In the genomic region with DNA sequence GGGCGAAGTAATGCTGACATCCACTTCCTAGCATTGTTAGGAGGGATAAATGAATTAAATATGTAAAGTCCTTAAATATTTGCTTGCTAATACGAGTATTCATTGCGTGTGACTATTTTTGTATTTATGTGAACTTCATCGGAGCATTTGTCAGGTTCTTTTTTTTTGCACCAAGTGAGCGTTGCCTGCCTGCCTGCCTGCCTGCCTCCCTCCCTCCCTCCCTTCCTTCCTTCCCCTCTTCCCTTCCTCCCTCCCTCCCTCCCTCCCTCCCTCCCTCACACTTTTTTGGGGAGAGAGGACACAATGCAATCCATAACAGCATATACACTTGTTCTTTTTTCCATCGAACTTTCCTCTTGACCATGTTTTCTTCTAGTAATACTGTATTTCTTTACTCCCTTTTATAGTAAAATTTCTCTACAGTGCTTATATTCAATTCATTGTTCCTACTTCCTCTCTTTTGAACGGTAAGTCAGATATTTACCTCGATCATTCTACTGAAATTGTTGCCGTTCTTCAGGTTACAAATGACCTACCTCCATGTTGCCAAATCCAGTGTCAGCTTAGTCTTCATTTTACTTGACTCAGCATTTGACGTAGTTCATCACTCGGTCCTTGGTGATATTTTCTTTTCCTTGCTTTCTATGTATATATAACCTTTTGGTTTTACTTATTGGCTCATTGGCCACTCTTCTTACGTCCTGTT, we compare ENCODE assay signal across 8 cellular contexts. TPM values are rescaled to one million over a fixed set of nuclear protein-coding genes. Genes with fewer than 3 reads are reported as not detected.
DNase-seq lines count a peak whose midpoint lies in the region; ATAC-seq and TF ChIP-seq lines count a peak whose summit lies in the region.

No MANE protein-coding gene starts in this region.

- POLR2A ChIA-PET in IMR-90 (lab: Charles Lee; ENCODE audit: unreplicated experiment): no interaction called here
- POLR2A ChIA-PET in WTC11 (lab: Charles Lee): no interaction called here

- H3K79me1 ChIP-seq in IMR-90 (ENCODE audit: low read depth in 1 of 2, low read length in 2 of 2): peaks cover 13 to 16% of the 10 kb centered on the region in 2 experiments

- no TSS peak for BruUV-seq in IMR-90 (replicated peaks; lab: Mats Ljungman, UMichigan)

- H3K23ac ChIP-seq in IMR-90 (ENCODE audit: low read depth, low read length): peak overlapping the region; percentile 91

- no peaks in the 10 kb centered on the region for H3K27me3 ChIP-seq in IMR-90 (ENCODE audit: control insufficient read depth, insufficient read depth, low read length)
- H3K27me3 ChIP-seq in neutrophil: peaks cover 15% of the 10 kb centered on the region

- peak overlapping the region; percentile 97 for H3K4ac ChIP-seq in IMR-90 (ENCODE audit: low read depth, low read length)

- H3K27ac ChIP-seq in IMR-90 (ENCODE audit: insufficient read depth, low read length) (peak overlapping the region; percentile 87), neutrophil (peak overlapping the region; percentile 84)

- peaks cover 9% of the 10 kb centered on the region; the same call in 1 of the 2 replicates for H3K27me3 Mint-ChIP-seq in WTC11 (ENCODE audit: low read depth)

- peak overlapping the region; percentile 94 for H3K27ac Mint-ChIP-seq in WTC11

- DNase-seq in DMS153 treated with DMSO at 0.1 percent for 48 hours (lab: John Stamatoyannopoulos, UW; ENCODE audit: unreplicated experiment) (peak; percentile 9), DMS153 (lab: John Stamatoyannopoulos, UW) (no peak), IMR-90 (peak; percentile 22), WTC11 (ENCODE audit: low spot score) (no peak), foreskin melanocyte (peak; percentile 9), NCI-H510A treated with DMSO at 0.1 percent for 48 hours (lab: John Stamatoyannopoulos, UW) (no peak), GM19240 (ENCODE audit: insufficient read length, low spot score) (no peak)

- peak overlapping the region; percentile 97 for H4K5ac ChIP-seq in IMR-90 (ENCODE audit: low read depth, low read length)

- peak overlapping the region; percentile 99 for H3K14ac ChIP-seq in IMR-90 (replicated peaks; ENCODE audit: low read depth, low read length)

- no peak for TF ChIP-seq RAD21 in IMR-90 (IDR thresholded peaks at IDR 0.05; ENCODE audit: low read length)

- H3K36me3 ChIP-seq in IMR-90 (ENCODE audit: control insufficient read depth, insufficient read depth, low read length) (no peaks in the 10 kb centered on the region), neutrophil (no peaks in the 10 kb centered on the region)

- ATAC-seq in IMR-90 (ENCODE audit: low read depth): peak; percentile 8
- 0 out of 2 replicates have a peak, but pooled peaks have one; percentile 10 for ATAC-seq in WTC11

- H3K36me3 Mint-ChIP-seq in WTC11: peaks cover 3% of the 10 kb centered on the region; the same call in 1 of the 2 replicates

- peak overlapping the region; percentile 84 for H2BK5ac ChIP-seq in IMR-90 (ENCODE audit: low read depth, low read length, poor library complexity, severe bottlenecking)

- peak overlapping the region; percentile 92 for H2BK120ac ChIP-seq in IMR-90 (ENCODE audit: low read depth, low read length)

- H4K8ac ChIP-seq in IMR-90 (ENCODE audit: low read depth in 2 of 2, low read length in 2 of 2): peak overlapping the region; percentile 96 to 99

- H3K4me3 Mint-ChIP-seq in WTC11: peak overlapping the region; percentile 83

- peak overlapping the region; percentile 91 for H3K18ac ChIP-seq in IMR-90 (ENCODE audit: low read depth, low read length)

- H3K9me3 Mint-ChIP-seq in WTC11: peaks cover 5% of the 10 kb centered on the region

- dilution Hi-C loops in IMR-90 (cut with HindIII; ENCODE audit: low sequenced_read_pairs, unreplicated experiment): no loop called here

- TF ChIP-seq CTCF in IMR-90 (conservative IDR thresholded peaks at IDR 0.05; ENCODE audit: low read depth, low read length) (no peak), WTC11 (IDR thresholded peaks at IDR 0.05) (no peak), neutrophil (IDR thresholded peaks at IDR 0.05) (no peak)

- peak overlapping the region; percentile 98 for H2AK9ac ChIP-seq in IMR-90 (replicated peaks; ENCODE audit: low read depth, low read length, poor library complexity)

- in situ Hi-C loops in IMR-90 (cut with MboI; ENCODE audit: low sequenced_read_pairs): no loop called here

- WGBS in IMR-90 (ENCODE audit: extremely low coverage in 2 of 2, insufficient read length in 1 of 2), 2 experiments: 0% methylated on average over 1 of the region's 12 CpGs; no CpG with 5 or more reads in 1 of the 2 experiments

- peak overlapping the region; percentile 95 for H2AFZ ChIP-seq in IMR-90 (replicated peaks; ENCODE audit: low read length, poor library complexity)

- H3K56ac ChIP-seq in IMR-90 (ENCODE audit: extremely low read depth, insufficient read depth, low read length): peak overlapping the region; percentile 97

- peak overlapping the region; percentile 72 for H2AK5ac ChIP-seq in IMR-90 (ENCODE audit: low read depth, low read length)

- H3K9me3 ChIP-seq in IMR-90 (ENCODE audit: control insufficient read depth, insufficient read depth, low read length) (no peaks in the 10 kb centered on the region), neutrophil (no peaks in the 10 kb centered on the region)

- H2BK20ac ChIP-seq in IMR-90 (ENCODE audit: low read depth, low read length): peak overlapping the region; percentile 83; the same call in 1 of the 2 replicates

- H3K9ac ChIP-seq in IMR-90 (ENCODE audit: low read depth, low read length): peak overlapping the region; percentile 82

- H3K4me3 ChIP-seq in IMR-90 (ENCODE audit: insufficient read depth, low read depth, low read length) (peak overlapping the region; percentile 56), neutrophil (ENCODE audit: low read depth in 1 of 2, low read length in 1 of 2) (peak overlapping the region; percentile 70 to 91)

- CTCF ChIA-PET in IMR-90 (lab: Yijun Ruan, JAX) (no interaction called here), WTC11 (lab: Charles Lee) (no interaction called here)

- TF ChIP-seq POLR2A in IMR-90 (IDR thresholded peaks at IDR 0.05; ENCODE audit: low read depth, low read length): no peak

- no peaks in the 10 kb centered on the region for H3K9me1 ChIP-seq in IMR-90 (ENCODE audit: insufficient read depth, low read length)

- H3K4me1 Mint-ChIP-seq in WTC11: peaks cover 9% of the 10 kb centered on the region

- no peaks in the 10 kb centered on the region for H4K20me1 ChIP-seq in IMR-90 (ENCODE audit: insufficient read depth, low read length)

- H3K4me1 ChIP-seq in IMR-90 (ENCODE audit: control insufficient read depth, insufficient read depth, low read length) (no peaks in the 10 kb centered on the region; the same call in 1 of the 2 replicates), neutrophil (ENCODE audit: control insufficient read depth in 1 of 2, insufficient read depth in 1 of 2, low read depth in 1 of 2, low read length in 1 of 2) (peaks cover 9 to 19% of the 10 kb centered on the region in 2 experiments)

- H2BK15ac ChIP-seq in IMR-90 (ENCODE audit: low read depth, low read length): peak overlapping the region; percentile 71; the same call in 1 of the 3 replicates

- peak overlapping the region; percentile 78 for H4K91ac ChIP-seq in IMR-90 (ENCODE audit: insufficient read depth, low read depth, low read length)

- intact Hi-C loops in IMR-90 (cut with micrococcal nuclease): loop anchor here (1.0 to 2.0 kb wide), 4 partner anchors 30 to 561 kb away; no protein-coding TSS in a partner anchor

- H3K4me2 ChIP-seq in IMR-90 (ENCODE audit: low read depth, low read length): peak overlapping the region; percentile 95

TF ChIP-seq in IMR-90, 13 proteins besides CTCF, POLR2A, EP300 and RAD21:
- TF ChIP-seq CHD1 (IDR thresholded peaks at IDR 0.05; ENCODE audit: low read depth, low read length): no peak
- TF ChIP-seq BHLHE40 (IDR thresholded peaks at IDR 0.05; ENCODE audit: low read depth, low read length): no peak
- no peak for TF ChIP-seq MAFK (IDR thresholded peaks at IDR 0.05; ENCODE audit: low read depth, low read length)
- TF ChIP-seq, protein P1, sequence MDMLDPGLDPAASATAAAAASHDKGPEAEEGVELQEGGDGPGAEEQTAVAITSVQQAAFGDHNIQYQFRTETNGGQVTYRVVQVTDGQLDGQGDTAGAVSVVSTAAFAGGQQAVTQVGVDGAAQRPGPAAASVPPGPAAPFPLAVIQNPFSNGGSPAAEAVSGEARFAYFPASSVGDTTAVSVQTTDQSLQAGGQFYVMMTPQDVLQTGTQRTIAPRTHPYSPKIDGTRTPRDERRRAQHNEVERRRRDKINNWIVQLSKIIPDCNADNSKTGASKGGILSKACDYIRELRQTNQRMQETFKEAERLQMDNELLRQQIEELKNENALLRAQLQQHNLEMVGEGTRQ (IDR thresholded peaks at IDR 0.05; ENCODE audit: low read depth, low read length): no peak
- no peak for TF ChIP-seq RCOR1 (IDR thresholded peaks at IDR 0.05; ENCODE audit: insufficient replicate concordance, low read length)
- no peak for TF ChIP-seq MAZ (IDR thresholded peaks at IDR 0.05; ENCODE audit: borderline replicate concordance, low read depth, low read length)
- no peak for TF ChIP-seq SMC3 (IDR thresholded peaks at IDR 0.05; ENCODE audit: low read depth, low read length)
- TF ChIP-seq NFE2L2 (IDR thresholded peaks at IDR 0.05; ENCODE audit: low read depth, low read length): no peak

TF ChIP-seq in WTC11, 78 proteins besides CTCF, POLR2A, EP300 and RAD21 (continues in another document):
- TF ChIP-seq ZNF317 (CRISPR knock-in tag; IDR thresholded peaks at IDR 0.05; ENCODE audit: borderline replicate concordance, low read depth) (no peak), FOXJ3 (CRISPR knock-in tag; IDR thresholded peaks at IDR 0.05; ENCODE audit: borderline replicate concordance) (no peak), SMAD3 (CRISPR knock-in tag; IDR thresholded peaks at IDR 0.05; ENCODE audit: borderline replicate concordance) (no peak), NFYB (CRISPR knock-in tag; conservative IDR thresholded peaks at IDR 0.05; ENCODE audit: low read depth) (no peak)
- TF ChIP-seq, protein P1 (CRISPR knock-in tag; IDR thresholded peaks at IDR 0.05): no peak

RNA-seq across cellular contexts. Expression of a gene that starts 0.9 kb away (rescaled TPM):
- total RNA-seq in IMR-90 (2012; rRNA removed) (3.9 and 4.3 TPM in 2 replicates), WTC11 (2021) (1.7 to 1.9 TPM (median 1.8 TPM) in 3 replicates)
- polyA plus RNA-seq in IMR-90 (2012; rRNA removed): 0.37 and 0.74 TPM in 2 replicates
- polyA plus RNA-seq in IMR-90 (2012; cell fraction: cytosol; rRNA removed): 0.05 and 0.10 TPM in 2 replicates
- polyA plus RNA-seq in IMR-90 (2012; cell fraction: nucleus; rRNA removed; ENCODE audit: low replicate concordance): 0.33 and 1.6 TPM in 2 replicates

Comparison
In these comparisons a context has a peak if more than half of its experiments do, and no peak if none do; other contexts are left out.
1. DNase-seq: peak in DMS153 treated with DMSO at 0.1 percent for 48 hours (single experiment), IMR-90 (single experiment) and foreskin melanocyte (single experiment); none in DMS153 (single experiment), WTC11 (single experiment), NCI-H510A treated with DMSO at 0.1 percent for 48 hours (single experiment) and GM19240 (single experiment).